In the genomic region with DNA sequence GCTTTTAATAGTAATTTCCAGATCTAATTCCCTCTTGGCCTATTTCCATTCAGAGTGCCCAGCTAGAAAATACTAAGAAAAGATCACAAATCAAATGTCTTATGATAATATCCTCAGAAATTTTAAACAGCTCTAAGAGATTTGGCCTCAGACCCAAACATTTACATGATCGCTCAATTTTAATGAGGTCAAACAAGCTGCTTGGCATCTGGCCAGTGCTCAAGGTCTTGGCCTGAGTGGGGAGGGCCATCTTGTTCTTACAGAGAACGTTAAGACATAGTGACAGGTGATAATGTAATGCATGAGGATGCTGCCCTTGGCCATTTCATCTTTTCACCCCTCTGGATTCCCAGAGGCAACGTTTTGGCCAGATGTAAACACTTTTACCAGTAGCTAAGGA, we compare ENCODE assay signal across 17 cellular contexts.
DNase-seq lines count a peak whose midpoint lies in the region; ATAC-seq, FAIRE-seq and TF ChIP-seq lines count a peak whose summit lies in the region.
"Had no signal": no experiment of that assay in that cellular context is flagged by ENCODE, and none has a peak within 500 bp of the region (broad histone marks: within the 10 kb centered on the region; RNA-seq: fewer than 3 reads in every experiment).

No MANE protein-coding gene starts in this region.

- H4K20me1 ChIP-seq in HepG2 (ENCODE audit: insufficient read depth, low read length): no peaks in the 10 kb centered on the region

- no peak for TF ChIP-seq EP300 in HepG2 (IDR thresholded peaks at IDR 0.05; ENCODE audit: low read depth in 2 of 2, low read length in 2 of 2)
- TF ChIP-seq EP300 in HepG2 (CRISPR knock-in tag; IDR thresholded peaks at IDR 0.05; ENCODE audit: borderline replicate concordance): no peak

- H3K27ac Mint-ChIP-seq in nephron: peak overlapping the region; percentile 78 to 83 (median 79)
- H3K27ac Mint-ChIP-seq: activated CD4-positive, alpha-beta memory T cell treated with anti-CD3 and anti-CD28 coated beads for 36 hours; activated T-helper 1 cell treated with anti-CD3 and anti-CD28 coated beads, Interleukin-12 subunit alpha, Interleukin-12 subunit beta, Interleukin-2, Interleukin-4 antibody, amounts not matched to agents 30 ng/mL and 10 ng/mL and 1 ng/mL, durations not matched to agents 14 hours and 24 hours and 36 hours; stimulated activated effector memory CD8-positive, alpha-beta T cell treated with anti-CD3 and anti-CD28 coated beads, Interleukin-12 subunit alpha, Interleukin-12 subunit beta, amount 100 ng/mL, for 72 hours had no signal

- H3K4me2 ChIP-seq in HepG2 (ENCODE audit: low read depth, low read length): no peak overlapping the region

- H3K36me3 ChIP-seq in liver (ENCODE audit: control insufficient read depth in 4 of 4, insufficient read depth in 3 of 4, low read depth in 1 of 4, low read length in 3 of 4) (no peaks in the 10 kb centered on the region), HepG2 (replicated peaks in 1 of 2; ENCODE audit: control insufficient read depth in 1 of 2, insufficient read depth in 2 of 2, low read length in 2 of 2) (no peaks in the 10 kb centered on the region)

- H2AFZ ChIP-seq in HepG2 (ENCODE audit: low read length): no peak overlapping the region

- H3K4me3 ChIP-seq in liver (ENCODE audit: low read depth in 1 of 3, low read length in 3 of 3): no peak overlapping the region
- H3K4me3 ChIP-seq in HepG2 (replicated peaks in 1 of 3; ENCODE audit: insufficient read depth in 1 of 3, low read depth in 2 of 3, low read length in 3 of 3): no peak overlapping the region
- no peak overlapping the region for H3K4me3 ChIP-seq in choroid plexus epithelial cell (ENCODE audit: low read depth, low read length)
- H3K4me3 ChIP-seq: SK-N-MC had no signal

- TF ChIP-seq POLR2A in HepG2 (IDR thresholded peaks at IDR 0.05; ENCODE audit: insufficient read depth in 1 of 2, low read depth in 2 of 2, low read length in 2 of 2): no peak

- H3K27me3 ChIP-seq in liver (ENCODE audit: control insufficient read depth in 4 of 4, insufficient read depth in 4 of 4, low read length in 3 of 4) (no peaks in the 10 kb centered on the region), HepG2 (ENCODE audit: control insufficient read depth in 1 of 2, insufficient read depth in 2 of 2, low read length in 2 of 2) (no peaks in the 10 kb centered on the region; a peak in 1 of 5 replicates)

- no peak overlapping the region for H3K27ac ChIP-seq in liver (ENCODE audit: low read depth in 1 of 2, low read length in 2 of 2)
- no peak overlapping the region for H3K27ac ChIP-seq in HepG2 (ENCODE audit: extremely low read length, insufficient read depth, low read length)
- H3K27ac ChIP-seq: SK-N-MC had no signal

- H3K36me3 Mint-ChIP-seq in nephron (ENCODE audit: low read depth): no peaks in the 10 kb centered on the region
- H3K36me3 Mint-ChIP-seq in activated T-cell treated with anti-CD3 and anti-CD28 coated beads, Interleukin-2, amount 50 U/mL, for 4 hours (ENCODE audit: insufficient read depth): no peaks in the 10 kb centered on the region
- H3K36me3 Mint-ChIP-seq: activated CD4-positive, alpha-beta memory T cell treated with anti-CD3 and anti-CD28 coated beads for 36 hours; stimulated activated effector memory CD8-positive, alpha-beta T cell treated with anti-CD3 and anti-CD28 coated beads, Interleukin-12 subunit alpha, Interleukin-12 subunit beta, amount 100 ng/mL, for 72 hours; type B pancreatic cell had no signal

- DNase-seq in HepG2 (ENCODE audit: low spot score): no peak
- DNase-seq in choroid plexus epithelial cell (ENCODE audit: low read depth): peak; percentile 54
- DNase-seq in NCI-H526 treated with DMSO at 0.1 percent for 48 hours (lab: John Stamatoyannopoulos, UW): no peak
- DNase-seq in activated T-cell treated with anti-CD3 and anti-CD28 coated beads, Interleukin-2, amount 50 U/mL, for 4 hours: no peak
- no peak for DNase-seq in globus pallidus (ENCODE audit: low spot score)
- DNase-seq: activated CD4-positive, alpha-beta memory T cell treated with anti-CD3 and anti-CD28 coated beads for 36 hours; Calu3; MM.1S; NCI-H2171 had no signal

- CTCF ChIA-PET in HepG2 (lab: Yijun Ruan, JAX; ENCODE audit: low intra/inter-chr PET ratio, low total read pairs): no interaction called here

- POLR2A ChIA-PET in HepG2 (lab: Yijun Ruan, JAX): no interaction called here

- intact Hi-C loops in HepG2 (cut with micrococcal nuclease; ENCODE audit: unreplicated experiment): no loop called here

- WGBS in liver: 44% methylated on average over 3 of the region's 3 CpGs
- 31% methylated on average over 3 of the region's 3 CpGs for WGBS in HepG2 (ENCODE audit: low lambda C conversion rate)

- H3K27me3 Mint-ChIP-seq in nephron (ENCODE audit: low read depth): no peaks in the 10 kb centered on the region
- no peaks in the 10 kb centered on the region for H3K27me3 Mint-ChIP-seq in activated T-cell treated with anti-CD3 and anti-CD28 coated beads, Interleukin-2, amount 50 U/mL, for 4 hours (ENCODE audit: low read depth)
- H3K27me3 Mint-ChIP-seq: activated CD4-positive, alpha-beta memory T cell treated with anti-CD3 and anti-CD28 coated beads for 36 hours; type B pancreatic cell had no signal

- H3K4me1 ChIP-seq in liver (ENCODE audit: control insufficient read depth in 4 of 4, insufficient read depth in 4 of 4, low read length in 3 of 4) (no peaks in the 10 kb centered on the region), HepG2 (ENCODE audit: insufficient read depth, low read length) (peaks cover 16% of the 10 kb centered on the region)

- ATAC-seq in HepG2: no peak
- ATAC-seq in activated T-cell treated with anti-CD3 and anti-CD28 coated beads, Interleukin-2, amount 50 U/mL, for 4 hours: no peak
- no peak for ATAC-seq in HG02798 (IDR thresholded peaks at IDR 0.05; ENCODE audit: poor library complexity, unreplicated experiment)
- ATAC-seq: stimulated activated effector memory CD8-positive, alpha-beta T cell treated with anti-CD3 and anti-CD28 coated beads, Interleukin-12 subunit alpha, Interleukin-12 subunit beta, amount 100 ng/mL, for 72 hours had no signal

- in situ Hi-C loops in HepG2 (cut with HindIII; ENCODE audit: extremely low pct_ligation_motif_present, low pct_unique_long_range_greater_than_20kb): no loop called here

- H3K9ac ChIP-seq in liver (ENCODE audit: low read depth in 1 of 2, low read length in 2 of 2) (no peak overlapping the region), HepG2 (ENCODE audit: insufficient read depth, low read depth, low read length) (no peak overlapping the region)

- no peaks in the 10 kb centered on the region for H3K9me3 Mint-ChIP-seq in nephron
- no peaks in the 10 kb centered on the region for H3K9me3 Mint-ChIP-seq in activated T-cell treated with anti-CD3 and anti-CD28 coated beads, Interleukin-2, amount 50 U/mL, for 4 hours
- H3K9me3 Mint-ChIP-seq: activated CD4-positive, alpha-beta memory T cell treated with anti-CD3 and anti-CD28 coated beads for 36 hours; activated T-helper 1 cell treated with anti-CD3 and anti-CD28 coated beads, Interleukin-12 subunit alpha, Interleukin-12 subunit beta, Interleukin-2, Interleukin-4 antibody, amounts not matched to agents 30 ng/mL and 10 ng/mL and 1 ng/mL, durations not matched to agents 14 hours and 24 hours and 36 hours; type B pancreatic cell had no signal

- H3K4me1 Mint-ChIP-seq in nephron: peaks cover 32% of the 10 kb centered on the region
- H3K4me1 Mint-ChIP-seq in activated T-cell treated with anti-CD3 and anti-CD28 coated beads, Interleukin-2, amount 50 U/mL, for 4 hours (ENCODE audit: low read depth): no peaks in the 10 kb centered on the region
- H3K4me1 Mint-ChIP-seq: stimulated activated effector memory CD8-positive, alpha-beta T cell treated with anti-CD3 and anti-CD28 coated beads, Interleukin-12 subunit alpha, Interleukin-12 subunit beta, amount 100 ng/mL, for 72 hours had no signal

- no peaks in the 10 kb centered on the region for H3K79me2 ChIP-seq in HepG2 (ENCODE audit: insufficient read depth, low read length)

- no peak overlapping the region for H3K4me3 Mint-ChIP-seq in nephron
- no peak overlapping the region for H3K4me3 Mint-ChIP-seq in activated T-cell treated with anti-CD3 and anti-CD28 coated beads, Interleukin-2, amount 50 U/mL, for 4 hours
- H3K4me3 Mint-ChIP-seq: activated CD4-positive, alpha-beta memory T cell treated with anti-CD3 and anti-CD28 coated beads for 36 hours; activated T-helper 1 cell treated with anti-CD3 and anti-CD28 coated beads, Interleukin-12 subunit alpha, Interleukin-12 subunit beta, Interleukin-2, Interleukin-4 antibody, amounts not matched to agents 30 ng/mL and 10 ng/mL and 1 ng/mL, durations not matched to agents 14 hours and 24 hours and 36 hours; stimulated activated effector memory CD8-positive, alpha-beta T cell treated with anti-CD3 and anti-CD28 coated beads, Interleukin-12 subunit alpha, Interleukin-12 subunit beta, amount 100 ng/mL, for 72 hours had no signal

- H3K9me3 ChIP-seq in liver (ENCODE audit: control insufficient read depth in 4 of 4, low read length in 3 of 4): no peaks in the 10 kb centered on the region
- H3K9me3 ChIP-seq in HepG2 (ENCODE audit: low read length): no peaks in the 10 kb centered on the region

- FAIRE-seq in HepG2 (lab: Jason Lieb, UNC): no peak
- FAIRE-seq: colon had no signal

- no peak for TF ChIP-seq RAD21 in liver (IDR thresholded peaks at IDR 0.05)
- no peak for TF ChIP-seq RAD21 in HepG2 (CRISPR knock-in tag; IDR thresholded peaks at IDR 0.05)

- TF ChIP-seq CTCF in liver (IDR thresholded peaks at IDR 0.05; ENCODE audit: low read depth, low read length, missing input control): no peak
- TF ChIP-seq CTCF in HepG2 (CRISPR knock-in tag; IDR thresholded peaks at IDR 0.05): no peak
- no peak for TF ChIP-seq CTCF in choroid plexus epithelial cell (conservative IDR thresholded peaks at IDR 0.05; ENCODE audit: low read depth, low read length)
- TF ChIP-seq CTCF in nephron (IDR thresholded peaks at IDR 0.05; ENCODE audit: unreplicated experiment in 3 of 3): no peak

- no TSS peak for BruUV-seq in HepG2 (replicated peaks; lab: Mats Ljungman, UMichigan)

TF ChIP-seq in liver, 16 proteins besides CTCF, POLR2A, EP300 and RAD21:
- TF ChIP-seq YY1 (IDR thresholded peaks at IDR 0.05) (no peak), NR2F2 (IDR thresholded peaks at IDR 0.05) (peak; percentile 71)

TF ChIP-seq in HepG2, 621 proteins besides CTCF, POLR2A, EP300 and RAD21 (continues in another document):
- TF ChIP-seq RELA (CRISPR knock-in tag; IDR thresholded peaks at IDR 0.05): no peak
- no peak for TF ChIP-seq JUND (CRISPR knock-in tag; IDR thresholded peaks at IDR 0.05)
- TF ChIP-seq ISX (CRISPR knock-in tag; conservative IDR thresholded peaks at IDR 0.05): no peak
- TF ChIP-seq KLF13 (CRISPR knock-in tag; IDR thresholded peaks at IDR 0.05): no peak
- TF ChIP-seq, protein P1, sequence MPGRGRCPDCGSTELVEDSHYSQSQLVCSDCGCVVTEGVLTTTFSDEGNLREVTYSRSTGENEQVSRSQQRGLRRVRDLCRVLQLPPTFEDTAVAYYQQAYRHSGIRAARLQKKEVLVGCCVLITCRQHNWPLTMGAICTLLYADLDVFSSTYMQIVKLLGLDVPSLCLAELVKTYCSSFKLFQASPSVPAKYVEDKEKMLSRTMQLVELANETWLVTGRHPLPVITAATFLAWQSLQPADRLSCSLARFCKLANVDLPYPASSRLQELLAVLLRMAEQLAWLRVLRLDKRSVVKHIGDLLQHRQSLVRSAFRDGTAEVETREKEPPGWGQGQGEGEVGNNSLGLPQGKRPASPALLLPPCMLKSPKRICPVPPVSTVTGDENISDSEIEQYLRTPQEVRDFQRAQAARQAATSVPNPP (CRISPR knock-in tag; IDR thresholded peaks at IDR 0.05): no peak
- TF ChIP-seq MXD4 (CRISPR knock-in tag; IDR thresholded peaks at IDR 0.05): no peak
